Comparison of ENCODE assay signal across 9 cellular contexts in genomic region chr22:42960146-42960509, GRCh38. TPM values are rescaled to one million over a fixed set of nuclear protein-coding genes. Genes with fewer than 3 reads are reported as not detected.
A peak's percentile ranks its signal among the peaks of the same experiment; 100 is the strongest.
DNase-seq lines count a peak whose midpoint lies in the region; ATAC-seq and TF ChIP-seq lines count a peak whose summit lies in the region.
"Had no signal": no experiment of that assay in that cellular context is flagged by ENCODE, and none has a peak within 500 bp of the region (broad histone marks: within the 10 kb centered on the region; RNA-seq: fewer than 3 reads in every experiment).

No MANE protein-coding gene starts in this region.

- H2BK12ac ChIP-seq in mesenchymal stem cell (ENCODE audit: low read length in 2 of 2), result peak overlapping the region in 1 of 2 experiments; percentile 87

- H3K79me2 ChIP-seq in mammary epithelial cell (ENCODE audit: insufficient read depth, low read length), result peaks cover 95% of the 10 kb centered on the region

- no peak overlapping the region for H2BK120ac ChIP-seq in mesenchymal stem cell (ENCODE audit: low read depth, low read length)

- no peak overlapping the region for H3K14ac ChIP-seq in mesenchymal stem cell (ENCODE audit: low read length in 2 of 2)

- ATAC-seq in Right ventricle myocardium inferior, result peak; percentile 50
- peak; percentile 63 for ATAC-seq in upper lobe of right lung
- no peak for ATAC-seq in HG03432 (IDR thresholded peaks at IDR 0.05; ENCODE audit: unreplicated experiment)

- H3K27me3 ChIP-seq in mammary epithelial cell (ENCODE audit: insufficient read depth, low read length) (no peaks in the 10 kb centered on the region), mesenchymal stem cell (ENCODE audit: control insufficient read depth in 1 of 2, insufficient read depth in 1 of 2, low read length in 2 of 2) (no peaks in the 10 kb centered on the region), upper lobe of right lung (no peaks in the 10 kb centered on the region)

- no peak for TF ChIP-seq CTCF in mammary epithelial cell (conservative IDR thresholded peaks at IDR 0.05 in 1 of 2, IDR thresholded peaks at IDR 0.05 in 1 of 2; ENCODE audit: extremely low read depth in 1 of 2, insufficient read depth in 1 of 2, low read depth in 1 of 2, low read length in 2 of 2)
- TF ChIP-seq CTCF in upper lobe of right lung (IDR thresholded peaks at IDR 0.05), result no peak

- H3K18ac ChIP-seq in mesenchymal stem cell (ENCODE audit: low read depth in 1 of 2, low read length in 2 of 2), result peak overlapping the region; percentile 14 to 86

- no peaks in the 10 kb centered on the region for H3K9me3 ChIP-seq in mammary epithelial cell (replicated peaks; ENCODE audit: insufficient read depth, low read length)
- no peaks in the 10 kb centered on the region for H3K9me3 ChIP-seq in mesenchymal stem cell (ENCODE audit: control insufficient read depth, low read length)
- H3K9me3 ChIP-seq in upper lobe of right lung, result no peaks in the 10 kb centered on the region

- H3K79me1 ChIP-seq in mesenchymal stem cell (replicated peaks; ENCODE audit: low read length, poor library complexity, severe bottlenecking), result peaks cover 26% of the 10 kb centered on the region

- DNase-seq in Right ventricle myocardium inferior (ENCODE audit: missing footprints) (no peak), cardiac septum (ENCODE audit: low spot score) (no peak), mammary epithelial cell (no peak), mesenchymal stem cell (no peak), upper lobe of right lung (no peak), NCI-H1417 treated with DMSO at 0.1 percent for 48 hours (lab: John Stamatoyannopoulos, UW) (no peak), DMS 273 treated with DMSO at 0.1 percent for 48 hours (lab: John Stamatoyannopoulos, UW) (no peak)
- DNase-seq: NCI-H526 had no signal

- H3K4me3 ChIP-seq in mammary epithelial cell (replicated peaks in 1 of 3; ENCODE audit: insufficient read depth in 1 of 3, low read depth in 2 of 3, low read length in 3 of 3), result no peak overlapping the region
- H3K4me3 ChIP-seq in mesenchymal stem cell (ENCODE audit: insufficient read depth in 1 of 2, low read depth in 1 of 2, low read length in 2 of 2), result no peak overlapping the region
- peak overlapping the region; percentile 33 for H3K4me3 ChIP-seq in upper lobe of right lung

- H3K4me1 ChIP-seq in mammary epithelial cell (ENCODE audit: insufficient read depth, low read length) (peaks cover 59% of the 10 kb centered on the region), mesenchymal stem cell (ENCODE audit: control insufficient read depth, insufficient read depth, low read depth, low read length) (peaks cover 25% of the 10 kb centered on the region), upper lobe of right lung (peaks cover 60% of the 10 kb centered on the region)

- no peak overlapping the region for H2BK15ac ChIP-seq in mesenchymal stem cell (ENCODE audit: low read depth, poor library complexity, severe bottlenecking)

- H3K9ac ChIP-seq in mammary epithelial cell (ENCODE audit: insufficient read depth, low read length), result peak overlapping the region; percentile 57
- H3K9ac ChIP-seq in mesenchymal stem cell (ENCODE audit: low read length), result peak overlapping the region; percentile 64

- CTCF ChIA-PET in mammary epithelial cell (lab: Charles Lee; ENCODE audit: low non-redundant PET), result no interaction called here

- H3K4ac ChIP-seq in mesenchymal stem cell (ENCODE audit: low read depth in 1 of 2, low read length in 2 of 2), result peak overlapping the region in 1 of 2 experiments; percentile 6

- no peak overlapping the region for H2BK5ac ChIP-seq in mesenchymal stem cell (ENCODE audit: low read depth, low read length, poor library complexity, severe bottlenecking)

- TSS peak; percentile 93 for BruUV-seq in mammary epithelial cell (replicated peaks; lab: Mats Ljungman, UMichigan)

- intact Hi-C loops in Right ventricle myocardium inferior (cut with DNase I), result loop anchor here (5.0 to 10.0 kb wide), 2 partner anchors 55 to 58 kb away; partner anchors contain the start of gene PACSIN2
- intact Hi-C loops in cardiac septum (cut with DNase I), result no loop called here
- intact Hi-C loops in mammary epithelial cell (cut with micrococcal nuclease), result no loop called here
- intact Hi-C loops in upper lobe of right lung (cut with DNase I), result no loop called here

- H3K4me2 ChIP-seq in mammary epithelial cell (ENCODE audit: insufficient read depth, low read depth, low read length), result peak overlapping the region; percentile 91
- no peak overlapping the region for H3K4me2 ChIP-seq in mesenchymal stem cell (ENCODE audit: low read length, poor library complexity, severe bottlenecking)

- dilution Hi-C loops in mammary epithelial cell (cut with HindIII; ENCODE audit: low sequenced_read_pairs), result no loop called here

- WGBS in mammary epithelial cell (ENCODE audit: low coverage, missing lambda C conversion rate), result 32% methylated on average over 3 of the region's 3 CpGs
- WGBS in mesenchymal stem cell, result 20% methylated on average over 2 of the region's 3 CpGs

- no peak overlapping the region for H2AFZ ChIP-seq in mammary epithelial cell (ENCODE audit: low read depth, low read length)
- H2AFZ ChIP-seq in mesenchymal stem cell (ENCODE audit: low read depth, low read length), result no peak overlapping the region

- H2AK5ac ChIP-seq in mesenchymal stem cell (ENCODE audit: low read length, severe bottlenecking), result peak overlapping the region; percentile 42

- H3K27ac ChIP-seq in mammary epithelial cell (ENCODE audit: insufficient read depth, low read depth, low read length) (peak overlapping the region; percentile 72), mesenchymal stem cell (ENCODE audit: low read length, poor library complexity, severe bottlenecking) (peak overlapping the region; percentile 56), upper lobe of right lung (peak overlapping the region; percentile 76)

- in situ Hi-C loops in mammary epithelial cell (cut with MboI; ENCODE audit: low sequenced_read_pairs in 2 of 2), result no loop called here

- peak overlapping the region; percentile 55 for H4K91ac ChIP-seq in mesenchymal stem cell (ENCODE audit: low read length)

- no peak overlapping the region for H4K8ac ChIP-seq in mesenchymal stem cell (ENCODE audit: low read length)

- H3K23ac ChIP-seq in mesenchymal stem cell (ENCODE audit: low read length in 2 of 2), result no peak overlapping the region

- H3K36me3 ChIP-seq in mammary epithelial cell (ENCODE audit: insufficient read depth, low read length) (no peaks in the 10 kb centered on the region), mesenchymal stem cell (ENCODE audit: control insufficient read depth in 1 of 2, insufficient read depth in 2 of 2, low read depth in 1 of 2, low read length in 2 of 2) (peaks cover 6 to 10% of the 10 kb centered on the region in 2 experiments), upper lobe of right lung (peaks cover 1% of the 10 kb centered on the region)

- no peaks in the 10 kb centered on the region for H4K20me1 ChIP-seq in mammary epithelial cell (ENCODE audit: insufficient read depth, low read length)

RNA-seq across cellular contexts. Expression of gene PACSIN2, which starts 54.8 kb away (rescaled TPM):
- 64.9 TPM for total RNA-seq in Right ventricle myocardium inferior
- 41.5 TPM for total RNA-seq in cardiac septum
- 10 to 100 TPM; 69.8 to 80.0 TPM for total RNA-seq in mammary epithelial cell
- polyA plus RNA-seq in mammary epithelial cell, result 64.2 TPM
- polyA minus RNA-seq in mammary epithelial cell, result 37.8 TPM
- polyA plus RNA-seq in mesenchymal stem cell (2013, experiment 1 of 2), result 33.2 TPM
- 35.1 TPM for polyA plus RNA-seq in mesenchymal stem cell (2013, experiment 2 of 2)
- 128 TPM for total RNA-seq in upper lobe of right lung
